In genomic region chr7:102030696-102031095, GRCh38 we compare ENCODE assay signal across 13 cellular contexts.
"Had no signal": no experiment of that assay in that cellular context is flagged by ENCODE, and none has a peak within 500 bp of the region (broad histone marks: within the 10 kb centered on the region; RNA-seq: fewer than 3 reads in every experiment).

No MANE protein-coding gene starts in this region.

- H3K36me3 ChIP-seq: thoracic aorta had no signal

- H3K9ac ChIP-seq: parathyroid adenoma had no signal

- H3K4me3 Mint-ChIP-seq: activated naive CD4-positive, alpha-beta T cell treated with anti-CD3 and anti-CD28 coated beads, Interleukin-2, amount 50 U/mL, for 24 hours had no signal

- H3K27ac Mint-ChIP-seq: activated naive CD4-positive, alpha-beta T cell treated with anti-CD3 and anti-CD28 coated beads, Interleukin-2, amount 50 U/mL, for 24 hours had no signal

- H3K4me3 ChIP-seq: skin epidermis, stomach, thoracic aorta had no signal

- H3K27me3 ChIP-seq: stomach had no signal

- H3K27me3 Mint-ChIP-seq: activated naive CD4-positive, alpha-beta T cell treated with anti-CD3 and anti-CD28 coated beads, Interleukin-2, amount 50 U/mL, for 24 hours had no signal

- H3K4me1 Mint-ChIP-seq: activated naive CD4-positive, alpha-beta T cell treated with anti-CD3 and anti-CD28 coated beads, Interleukin-2, amount 50 U/mL, for 24 hours had no signal

- H3K36me3 Mint-ChIP-seq: activated naive CD4-positive, alpha-beta T cell treated with anti-CD3 and anti-CD28 coated beads, Interleukin-2, amount 50 U/mL, for 24 hours had no signal

- H3K9me3 Mint-ChIP-seq: activated naive CD4-positive, alpha-beta T cell treated with anti-CD3 and anti-CD28 coated beads, Interleukin-2, amount 50 U/mL, for 24 hours had no signal

- H3K27ac ChIP-seq: epithelial cell of prostate, skin epidermis, stomach, thoracic aorta had no signal

- H3K9me3 ChIP-seq: stomach, thoracic aorta had no signal

- DNase-seq: activated CD4-positive, CD25-positive, alpha-beta regulatory T cell; activated effector memory CD4-positive, alpha-beta T cell treated with Interleukin-2 at 50 U/mL for 16 hours; central memory CD4-positive, alpha-beta T cell; cortex of kidney; effector CD8-positive, alpha-beta T cell; left ventricle myocardium superior; retina; stomach had no signal

- H3K4me1 ChIP-seq: stomach had no signal

- ATAC-seq: left ventricle myocardium superior had no signal
